Comparison of ENCODE assay signal across 10 cellular contexts in the genomic region with DNA sequence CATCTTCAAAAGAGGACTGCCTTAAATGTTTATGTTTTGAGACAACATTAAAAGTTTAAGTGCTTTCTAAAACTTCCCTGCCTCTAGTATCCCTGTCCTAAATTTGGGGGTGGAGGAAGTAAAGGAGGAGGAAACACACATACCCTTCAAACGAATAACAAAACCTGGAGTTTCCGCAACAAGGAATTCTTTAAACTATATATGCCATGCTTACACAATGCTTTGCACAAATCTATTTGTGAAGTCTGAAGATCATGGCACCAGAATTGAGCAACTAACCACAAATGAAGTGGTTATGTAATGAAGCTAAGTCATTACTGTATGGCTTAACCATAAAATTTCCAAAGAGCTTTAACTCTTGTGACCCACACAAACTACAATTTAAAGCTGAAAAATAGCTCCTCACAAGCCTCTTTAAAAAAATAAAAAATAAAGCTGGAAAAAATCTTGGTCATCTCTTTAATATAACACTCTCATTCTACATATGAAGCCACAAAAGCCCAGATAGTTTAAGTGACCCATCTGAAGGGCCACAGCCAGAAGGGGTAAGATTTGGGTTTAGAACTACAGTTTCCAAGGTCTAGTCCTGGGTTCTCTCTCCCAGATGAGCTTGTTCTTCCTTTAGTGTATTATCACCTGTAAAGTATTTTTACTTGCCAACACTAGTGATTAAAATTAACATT. TPM values are rescaled to one million over a fixed set of nuclear protein-coding genes. Genes with fewer than 3 reads are reported as not detected.
DNase-seq lines count a peak whose midpoint lies in the region; ATAC-seq, FAIRE-seq and TF ChIP-seq lines count a peak whose summit lies in the region.
"Had no signal": no experiment of that assay in that cellular context is flagged by ENCODE, and none has a peak within 500 bp of the region (broad histone marks: within the 10 kb centered on the region; RNA-seq: fewer than 3 reads in every experiment).

No MANE protein-coding gene starts in this region.

- in situ Hi-C loops in gastrocnemius medialis (cut with MboI; ENCODE audit: low sequenced_read_pairs in 4 of 4), result loop anchor here in 1 of 4 donors (25.0 kb wide), 1 partner anchor 1034 kb away; the partner anchor contains the start of gene DEPP1

- H3K9ac ChIP-seq in endothelial cell of umbilical vein (replicated peaks; ENCODE audit: extremely low read depth, insufficient read depth, low read length), result no peak overlapping the region

- FAIRE-seq in endothelial cell of umbilical vein (lab: Jason Lieb, UNC), result no peak

- ATAC-seq in gastrocnemius medialis (peak in 1 of 2 donors; percentile 35), HG03378 (IDR thresholded peaks at IDR 0.05; ENCODE audit: unreplicated experiment) (no peak)

- H4K20me1 ChIP-seq in endothelial cell of umbilical vein (replicated peaks; ENCODE audit: control insufficient read depth, extremely low read depth, insufficient read depth, low read length), result peaks cover under 1% of the 10 kb centered on the region

- no peak overlapping the region for H2AFZ ChIP-seq in endothelial cell of umbilical vein (ENCODE audit: low read depth, low read length)

- DNase-seq in GF-D8 (lab: John Stamatoyannopoulos, UW), result peak; percentile 91
- DNase-seq in NOMO-1 treated with dmso at 0.1 percent for 144 hours (lab: John Stamatoyannopoulos, UW; ENCODE audit: unreplicated experiment), result peak; percentile 81
- DNase-seq in endothelial cell of umbilical vein (ENCODE audit: low read depth, low spot score), result no peak
- no peak for DNase-seq in gastrocnemius medialis
- no peak for DNase-seq in GM10266 (ENCODE audit: extremely low spot score)
- no peak for DNase-seq in NCI-H1048 (lab: John Stamatoyannopoulos, UW)
- no peak for DNase-seq in stimulated activated CD4-positive, alpha-beta T cell treated with anti-CD3 and anti-CD28 coated beads, Interleukin-4, amount 100 ng/mL, for 1 hour

- H3K4me2 ChIP-seq in endothelial cell of umbilical vein (ENCODE audit: insufficient read depth, low read length), result peak overlapping the region; percentile 8

- no peak for TF ChIP-seq POLR2A in endothelial cell of umbilical vein (IDR thresholded peaks at IDR 0.05; ENCODE audit: low read depth, low read length)
- no peak for TF ChIP-seq POLR2A in gastrocnemius medialis (IDR thresholded peaks at IDR 0.05)

- H3K79me2 ChIP-seq in endothelial cell of umbilical vein (ENCODE audit: control insufficient read depth, insufficient read depth, low read length), result peaks cover 95% of the 10 kb centered on the region

- CTCF ChIA-PET in endothelial cell of umbilical vein (lab: Charles Lee), result interaction anchor here (1.0 to 2.4 kb wide), 2 partner anchors 8 to 1020 kb away, joined by 3 to 9 read pairs; partner anchors contain the start of gene ZNF22

- H3K9me3 ChIP-seq in endothelial cell of umbilical vein (replicated peaks; ENCODE audit: control insufficient read depth, insufficient read depth, low read length) (no peaks in the 10 kb centered on the region), gastrocnemius medialis (no peaks in the 10 kb centered on the region)

- H3K4me1 ChIP-seq in endothelial cell of umbilical vein (ENCODE audit: control insufficient read depth, extremely low read depth, insufficient read depth, low read length) (peaks cover 52% of the 10 kb centered on the region), gastrocnemius medialis (peaks cover 92% of the 10 kb centered on the region in 2 donors)

- H3K4me3 ChIP-seq in endothelial cell of umbilical vein (replicated peaks in 1 of 3; ENCODE audit: insufficient read depth in 1 of 3, low read depth in 1 of 3, low read length in 3 of 3) (no peak overlapping the region), gastrocnemius medialis (no peak overlapping the region)

- TF ChIP-seq CTCF in endothelial cell of umbilical vein (IDR thresholded peaks at IDR 0.05; ENCODE audit: extremely low read depth in 1 of 2, insufficient read depth in 1 of 2, low read depth in 1 of 2, low read length in 2 of 2) (no peak), gastrocnemius medialis (IDR thresholded peaks at IDR 0.05 in 4 of 5, conservative IDR thresholded peaks at IDR 0.05 in 1 of 5) (no peak), GM10266 (IDR thresholded peaks at IDR 0.05; ENCODE audit: control insufficient read depth, insufficient read depth, low read depth, missing control alignments) (no peak)

- dilution Hi-C loops in endothelial cell of umbilical vein (cut with MboI; ENCODE audit: extremely low pct_ligation_motif_present, low sequenced_read_pairs), result no loop called here

- POLR2A ChIA-PET in endothelial cell of umbilical vein (lab: Charles Lee), result no interaction called here

- H3K27me3 ChIP-seq in endothelial cell of umbilical vein (ENCODE audit: control insufficient read depth in 2 of 2, insufficient read depth in 2 of 2, low read length in 2 of 2), result no peaks in the 10 kb centered on the region
- no peaks in the 10 kb centered on the region for H3K27me3 ChIP-seq in gastrocnemius medialis

- H3K27ac ChIP-seq in endothelial cell of umbilical vein (ENCODE audit: insufficient read depth, low read depth, low read length) (no peak overlapping the region), gastrocnemius medialis (peak overlapping the region; percentile 38 to 96 (median 90))

- H3K9me1 ChIP-seq in endothelial cell of umbilical vein (replicated peaks; ENCODE audit: control insufficient read depth, extremely low read depth, insufficient read depth, low read length), result no peaks in the 10 kb centered on the region

- peaks cover 0 to 4% of the 10 kb centered on the region in 2 experiments for H3K36me3 ChIP-seq in endothelial cell of umbilical vein (ENCODE audit: control insufficient read depth in 2 of 2, extremely low read depth in 1 of 2, insufficient read depth in 2 of 2, low read length in 2 of 2)
- no peaks in the 10 kb centered on the region for H3K36me3 ChIP-seq in gastrocnemius medialis

- intact Hi-C loops in endothelial cell of umbilical vein (cut with micrococcal nuclease) (loop anchor here (5.0 to 10.0 kb wide), 2 partner anchors 49 to 1016 kb away; partner anchors contain the start of genes TIMM23 and ZNF22), gastrocnemius medialis (cut with DNase I; ENCODE audit: low total_unique reads) (loop anchor here (5.0 to 10.0 kb wide), 2 partner anchors 39 to 1016 kb away; partner anchors contain the start of gene ZNF22)

- no TSS peak for BruUV-seq in endothelial cell of umbilical vein (replicated peaks; lab: Mats Ljungman, UMichigan)

TF ChIP-seq in endothelial cell of umbilical vein, 7 proteins besides CTCF, POLR2A, EP300 and RAD21:
- TF ChIP-seq EZH2 (IDR thresholded peaks at IDR 0.05; ENCODE audit: borderline replicate concordance, low read depth, low read length, severe bottlenecking), result no peak
- TF ChIP-seq MYC (IDR thresholded peaks at IDR 0.05; ENCODE audit: low read depth, low read length), result no peak
- no peak for TF ChIP-seq FOS (IDR thresholded peaks at IDR 0.05; ENCODE audit: borderline replicate concordance, insufficient read depth, low read length)
- TF ChIP-seq POLR2AphosphoS5 (IDR thresholded peaks at IDR 0.05; ENCODE audit: insufficient read depth, low read depth, low read length), result no peak
- TF ChIP-seq GATA2 (IDR thresholded peaks at IDR 0.05; ENCODE audit: insufficient read depth, insufficient read length, low read depth, low read length), result no peak
- TF ChIP-seq, protein P1, sequence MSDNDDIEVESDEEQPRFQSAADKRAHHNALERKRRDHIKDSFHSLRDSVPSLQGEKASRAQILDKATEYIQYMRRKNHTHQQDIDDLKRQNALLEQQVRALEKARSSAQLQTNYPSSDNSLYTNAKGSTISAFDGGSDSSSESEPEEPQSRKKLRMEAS (IDR thresholded peaks at IDR 0.05; ENCODE audit: insufficient read depth, insufficient read length), result no peak
- TF ChIP-seq JUN (IDR thresholded peaks at IDR 0.05; ENCODE audit: borderline replicate concordance, insufficient read depth, insufficient read length, low read depth), result no peak

RNA-seq across cellular contexts. Expression of gene NCOA4, which starts 9.4 kb away (rescaled TPM):
- total RNA-seq in endothelial cell of umbilical vein (119 and 127 TPM in 2 replicates), gastrocnemius medialis (100 to 1,000 TPM; 139 to 173 (median 157) TPM)
- 55.5 and 62.1 TPM in 2 replicates for polyA plus RNA-seq in endothelial cell of umbilical vein
- 85.7 and 94.7 TPM in 2 replicates for polyA plus RNA-seq in endothelial cell of umbilical vein (2011; cell fraction: cytosol; rRNA removed)
- polyA plus RNA-seq in endothelial cell of umbilical vein (2011; cell fraction: nucleus; rRNA removed), result 50.5 and 61.4 TPM in 2 replicates
- 107 and 142 TPM in 2 replicates for polyA plus RNA-seq in endothelial cell of umbilical vein (2012)
- polyA minus RNA-seq in endothelial cell of umbilical vein, result 174 and 175 TPM in 2 replicates
- polyA minus RNA-seq in endothelial cell of umbilical vein (2011; cell fraction: cytosol; rRNA and poly(A)+ RNA removed), result 79.4 TPM
- 39.6 and 56.8 TPM in 2 replicates for polyA minus RNA-seq in endothelial cell of umbilical vein (2011; cell fraction: nucleus; rRNA and poly(A)+ RNA removed)

RNA-seq across cellular contexts. Expression of gene MSMB, which starts 25.1 kb away (rescaled TPM):
- total RNA-seq in endothelial cell of umbilical vein, result not detected in 2 replicates
- not detected in 2 replicates for polyA plus RNA-seq in endothelial cell of umbilical vein
- not detected in 2 replicates for polyA plus RNA-seq in endothelial cell of umbilical vein (2011; cell fraction: cytosol; rRNA removed)
- polyA plus RNA-seq in endothelial cell of umbilical vein (2011; cell fraction: nucleus; rRNA removed), result not detected in 2 replicates
- polyA plus RNA-seq in endothelial cell of umbilical vein (2012), result 0.79 TPM in 1 of 2 replicates, not detected in the other
- polyA minus RNA-seq in endothelial cell of umbilical vein, result not detected in 2 replicates
- polyA minus RNA-seq in endothelial cell of umbilical vein (2011; cell fraction: cytosol; rRNA and poly(A)+ RNA removed), result not detected
- polyA minus RNA-seq in endothelial cell of umbilical vein (2011; cell fraction: nucleus; rRNA and poly(A)+ RNA removed), result not detected in 2 replicates
- not detected for total RNA-seq in gastrocnemius medialis
- total RNA-seq: HT1080 had no signal
- polyA plus RNA-seq: neural cell had no signal

RNA-seq across cellular contexts. Expression of gene TIMM23, which starts 48.7 kb away (rescaled TPM):
- total RNA-seq in endothelial cell of umbilical vein (77.2 and 78.1 TPM in 2 replicates), gastrocnemius medialis (100 to 1,000 TPM; 105 to 134 (median 126) TPM)
- polyA plus RNA-seq in endothelial cell of umbilical vein, result 76.4 and 94.6 TPM in 2 replicates
- polyA plus RNA-seq in endothelial cell of umbilical vein (2011; cell fraction: cytosol; rRNA removed), result 82.4 and 95.6 TPM in 2 replicates
- 43.6 and 57.3 TPM in 2 replicates for polyA plus RNA-seq in endothelial cell of umbilical vein (2011; cell fraction: nucleus; rRNA removed)
- polyA plus RNA-seq in endothelial cell of umbilical vein (2012), result 110 and 129 TPM in 2 replicates
- 67.7 and 74.3 TPM in 2 replicates for polyA minus RNA-seq in endothelial cell of umbilical vein
- 55.9 TPM for polyA minus RNA-seq in endothelial cell of umbilical vein (2011; cell fraction: cytosol; rRNA and poly(A)+ RNA removed)
- polyA minus RNA-seq in endothelial cell of umbilical vein (2011; cell fraction: nucleus; rRNA and poly(A)+ RNA removed), result 21.2 and 27.1 TPM in 2 replicates

Comparison
In these comparisons a context has a peak if more than half of its experiments do, and no peak if none do; other contexts are left out.
1. DNase-seq: peak in GF-D8 (single experiment) and NOMO-1 treated with dmso at 0.1 percent for 144 hours (single experiment); none in endothelial cell of umbilical vein (single experiment), gastrocnemius medialis (0 of 2), GM10266 (single experiment), NCI-H1048 (single experiment) and stimulated activated CD4-positive, alpha-beta T cell treated with anti-CD3 and anti-CD28 coated beads, Interleukin-4, amount 100 ng/mL, for 1 hour (single experiment).